In genomic region chr11:66312549-66313320, GRCh38 we compare ENCODE assay signal across 8 cellular contexts. TPM values are rescaled to one million over a fixed set of nuclear protein-coding genes. Genes with fewer than 3 reads are reported as not detected.
DNase-seq lines count a peak whose midpoint lies in the region; ATAC-seq and TF ChIP-seq lines count a peak whose summit lies in the region.

No MANE protein-coding gene starts in this region.

- peaks cover 10% of the 10 kb centered on the region; the same call in 1 of the 2 replicates for H3F3A ChIP-seq in PC-9 (ENCODE audit: insufficient read depth, low read depth)

- H3K9ac ChIP-seq in mucosa of stomach (ENCODE audit: low read length), result peak overlapping the region; percentile 53

- H3K36me3 ChIP-seq in PC-9 (ENCODE audit: low read depth), result no peaks in the 10 kb centered on the region
- H3K36me3 ChIP-seq in esophagus (ENCODE audit: control insufficient read depth in 2 of 2, insufficient read depth in 2 of 2, low read length in 1 of 2), result no peaks in the 10 kb centered on the region
- no peaks in the 10 kb centered on the region for H3K36me3 ChIP-seq in mucosa of stomach (ENCODE audit: control insufficient read depth, insufficient read depth, low read length)

- H3K79me2 ChIP-seq in PC-9 (ENCODE audit: low read depth), result no peaks in the 10 kb centered on the region

- H3K36me3 Mint-ChIP-seq in activated T-cell treated with anti-CD3 and anti-CD28 coated beads, Interleukin-2, amount 50 U/mL, for 4 hours (ENCODE audit: insufficient read depth), result no peaks in the 10 kb centered on the region

- peak overlapping the region; percentile 92 for H2AFZ ChIP-seq in PC-9

- no TSS peak for BruUV-seq in PC-9 (replicated peaks; lab: Mats Ljungman, UMichigan)

- 2% methylated on average over 51 to 52 of the region's 52 CpGs for WGBS in esophagus, 2 donors

- DNase-seq in DMS153 (lab: John Stamatoyannopoulos, UW), result peak; percentile 94
- peak; percentile 95 for DNase-seq in Jurkat, Clone E6-1 (ENCODE audit: low read depth, low spot score)
- peak; percentile 93 to 99 for DNase-seq in PC-9
- peak; percentile 98 for DNase-seq in activated T-cell treated with anti-CD3 and anti-CD28 coated beads, Interleukin-2, amount 50 U/mL, for 4 hours
- DNase-seq in stimulated activated CD8-positive, alpha-beta memory T cell treated with anti-CD3 and anti-CD28 coated beads, Interleukin-4, amount 100 ng/mL, for 4 hours (ENCODE audit: low read depth in 2 of 2, low spot score in 1 of 2), result peak; percentile 93 to 97

- H3K4me1 Mint-ChIP-seq in activated T-cell treated with anti-CD3 and anti-CD28 coated beads, Interleukin-2, amount 50 U/mL, for 4 hours (ENCODE audit: low read depth), result peaks cover 43% of the 10 kb centered on the region

- peak overlapping the region; percentile 68 for H3K4me3 ChIP-seq in Jurkat, Clone E6-1 (ENCODE audit: low read length)
- H3K4me3 ChIP-seq in PC-9 (peak overlapping the region; percentile 66), esophagus (ENCODE audit: low read depth in 1 of 2, low read length in 2 of 2) (peak overlapping the region; percentile 42 to 48), mucosa of stomach (ENCODE audit: low read length) (no peak overlapping the region)

- H3K27ac ChIP-seq in PC-9, result peak overlapping the region; percentile 45; the same call in 1 of the 2 replicates
- peak overlapping the region; percentile 84 to 96 for H3K27ac ChIP-seq in esophagus (ENCODE audit: low read depth in 2 of 2, low read length in 1 of 2)

- peak overlapping the region; percentile 75 for H3K4me2 ChIP-seq in PC-9

- H3K27me3 Mint-ChIP-seq in activated T-cell treated with anti-CD3 and anti-CD28 coated beads, Interleukin-2, amount 50 U/mL, for 4 hours (ENCODE audit: low read depth), result no peaks in the 10 kb centered on the region

- H3K9me3 ChIP-seq in PC-9 (ENCODE audit: insufficient read depth, low read depth) (no peaks in the 10 kb centered on the region), esophagus (ENCODE audit: control insufficient read depth in 2 of 2, insufficient read depth in 1 of 2, low read depth in 1 of 2, low read length in 1 of 2) (no peaks in the 10 kb centered on the region), mucosa of stomach (ENCODE audit: control insufficient read depth, low read length) (no peaks in the 10 kb centered on the region)

- TF ChIP-seq CTCF in PC-9 (conservative IDR thresholded peaks at IDR 0.05), result no peak

- peaks cover 6% of the 10 kb centered on the region for H3K4me1 ChIP-seq in PC-9 (replicated peaks; ENCODE audit: insufficient read depth)
- H3K4me1 ChIP-seq in esophagus (ENCODE audit: control insufficient read depth in 2 of 2, insufficient read depth in 2 of 2, low read length in 1 of 2), result peaks cover 8 to 19% of the 10 kb centered on the region in 2 donors
- peaks cover 10% of the 10 kb centered on the region for H3K4me1 ChIP-seq in mucosa of stomach (ENCODE audit: control insufficient read depth, insufficient read depth, low read length)

- H3K9me3 Mint-ChIP-seq in activated T-cell treated with anti-CD3 and anti-CD28 coated beads, Interleukin-2, amount 50 U/mL, for 4 hours, result no peaks in the 10 kb centered on the region

- intact Hi-C loops in PC-9 (cut with micrococcal nuclease; ENCODE audit: unreplicated experiment), result loop anchor here (1.0 to 5.0 kb wide), 4 partner anchors 16 to 77 kb away; partner anchors contain the start of genes RIN1 and SLC29A2

- peak; percentile 55 for ATAC-seq in GM21717 (IDR thresholded peaks at IDR 0.05; ENCODE audit: unreplicated experiment)
- peak; percentile 76 to 81 for ATAC-seq in activated T-cell treated with anti-CD3 and anti-CD28 coated beads, Interleukin-2, amount 50 U/mL, for 4 hours

- no peaks in the 10 kb centered on the region for H4K20me1 ChIP-seq in PC-9 (ENCODE audit: insufficient read depth)

- H3K4me3 Mint-ChIP-seq in activated T-cell treated with anti-CD3 and anti-CD28 coated beads, Interleukin-2, amount 50 U/mL, for 4 hours, result peak overlapping the region; percentile 86

- POLR2A ChIA-PET in PC-9 (lab: Charles Lee; ENCODE audit: unreplicated experiment), result interaction anchor here (0.5 to 1.6 kb wide), 21 partner anchors 15 to 1093 kb away, joined by 3 to 46 read pairs (median 5); partner anchors contain the start of genes PACS1, RAB1B, RBM4B and RIN1

- H3K27me3 ChIP-seq in PC-9 (ENCODE audit: insufficient read depth, low read depth) (peaks cover 12% of the 10 kb centered on the region), esophagus (ENCODE audit: control insufficient read depth in 1 of 2, insufficient read depth in 2 of 2, low read length in 2 of 2) (no peaks in the 10 kb centered on the region), mucosa of stomach (ENCODE audit: control insufficient read depth, insufficient read depth, low read length) (no peaks in the 10 kb centered on the region)

- no peaks in the 10 kb centered on the region for H3K9me2 ChIP-seq in PC-9 (ENCODE audit: insufficient read depth)

- CTCF ChIA-PET in PC-9 (lab: Charles Lee), result interaction anchor here (0.5 to 2.9 kb wide), 18 partner anchors 14 to 1190 kb away, joined by 3 to 30 read pairs (median 4); partner anchors contain the start of genes BRMS1, MRPL11, RBM4B and RIN1

RNA-seq across cellular contexts. Expression of gene CD248, which starts 4.1 kb away (rescaled TPM):
- 4.1 TPM for polyA plus RNA-seq in Jurkat, Clone E6-1 (2012; ENCODE audit: insufficient read depth, insufficient read length)
- not detected in 2 replicates for total RNA-seq in PC-9 (2021)
- 1 to 10 TPM in 1 of 3 donors, under 1 TPM in 2; 0.65 to 1.5 (median 0.82) TPM for total RNA-seq in activated T-cell treated with anti-CD3 and anti-CD28 coated beads, Interleukin-2, amount 50 U/mL, for 4 hours
- polyA plus RNA-seq in esophagus, result 1 to 10 TPM; 1.4 to 3.3 TPM

RNA-seq across cellular contexts. Expression of gene TMEM151A, which starts 21.0 kb away (rescaled TPM):
- 4.5 TPM for polyA plus RNA-seq in Jurkat, Clone E6-1 (2012; ENCODE audit: insufficient read depth, insufficient read length)
- total RNA-seq in PC-9 (2021), result 0.15 and 0.22 TPM in 2 replicates
- total RNA-seq in activated T-cell treated with anti-CD3 and anti-CD28 coated beads, Interleukin-2, amount 50 U/mL, for 4 hours, result under 1 TPM in 1 of 3 donors, not detected in 2; 0.11 TPM
- under 1 TPM; 0.01 to 0.04 TPM for polyA plus RNA-seq in esophagus

RNA-seq across cellular contexts. Expression of gene RIN1, which starts 23.5 kb away (rescaled TPM):
- 2.0 TPM for polyA plus RNA-seq in Jurkat, Clone E6-1 (2012; ENCODE audit: insufficient read depth, insufficient read length)
- total RNA-seq in PC-9 (2021), result 15.5 and 19.5 TPM in 2 replicates
- 1 to 10 TPM; 1.4 to 2.2 (median 1.7) TPM for total RNA-seq in activated T-cell treated with anti-CD3 and anti-CD28 coated beads, Interleukin-2, amount 50 U/mL, for 4 hours
- polyA plus RNA-seq in esophagus, result 10 to 100 TPM; 18.1 to 27.3 TPM

RNA-seq across cellular contexts. Expression of gene YIF1A, which starts 23.8 kb away (rescaled TPM):
- 107 TPM for polyA plus RNA-seq in Jurkat, Clone E6-1 (2012; ENCODE audit: insufficient read depth, insufficient read length)
- total RNA-seq in PC-9 (2021), result 81.8 and 84.8 TPM in 2 replicates
- 100 to 1,000 TPM; 154 to 170 (median 159) TPM for total RNA-seq in activated T-cell treated with anti-CD3 and anti-CD28 coated beads, Interleukin-2, amount 50 U/mL, for 4 hours
- polyA plus RNA-seq in esophagus, result 10 to 100 TPM; 51.6 to 63.1 TPM

RNA-seq across cellular contexts. Expression of gene BRMS1, which starts 32.2 kb away (rescaled TPM):
- polyA plus RNA-seq in Jurkat, Clone E6-1 (2012; ENCODE audit: insufficient read depth, insufficient read length), result 75.8 TPM
- total RNA-seq in PC-9 (2021), result 43.2 and 54.3 TPM in 2 replicates
- total RNA-seq in activated T-cell treated with anti-CD3 and anti-CD28 coated beads, Interleukin-2, amount 50 U/mL, for 4 hours, result 100 to 1,000 TPM in 1 of 3 donors, 10 to 100 TPM in 2; 91.1 to 105 (median 94.9) TPM
- 10 to 100 TPM; 44.1 to 49.9 TPM for polyA plus RNA-seq in esophagus
